In the genomic region with DNA sequence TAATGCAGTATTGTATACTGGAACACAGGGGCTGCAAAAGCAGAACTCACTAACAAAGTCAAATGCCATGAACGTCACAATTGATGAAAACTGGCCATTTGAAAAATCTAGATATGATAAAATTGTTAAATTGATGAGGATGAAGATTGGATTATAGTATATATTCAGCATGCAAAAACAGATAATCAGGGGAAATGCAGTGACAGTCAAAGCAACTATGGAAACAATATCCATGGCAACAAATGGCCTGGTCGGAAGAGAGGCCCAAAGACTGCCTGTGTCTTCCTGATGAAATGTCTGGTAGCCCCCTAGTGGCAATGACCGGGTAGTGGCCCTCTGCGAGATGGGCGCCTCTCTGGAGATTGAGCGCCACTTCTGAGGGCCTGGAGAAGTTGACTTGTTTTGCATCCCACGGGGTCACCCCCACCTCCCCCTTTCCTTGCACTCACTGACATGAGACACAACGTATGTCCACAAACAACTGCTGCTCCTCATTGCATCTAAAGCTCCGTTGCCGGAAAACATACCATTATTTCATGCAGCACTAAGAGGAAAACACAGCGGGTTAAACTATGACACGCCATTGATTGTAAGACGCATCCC, we compare ENCODE assay signal across 8 cellular contexts. TPM values are rescaled to one million over a fixed set of nuclear protein-coding genes. Genes with fewer than 3 reads are reported as not detected.
A peak's percentile ranks its signal among the peaks of the same experiment; 100 is the strongest.
DNase-seq lines count a peak whose midpoint lies in the region; ATAC-seq, FAIRE-seq and TF ChIP-seq lines count a peak whose summit lies in the region.

No MANE protein-coding gene starts in this region.

- in situ Hi-C loops in transverse colon (cut with MboI; ENCODE audit: low pct_ligation_motif_present in 1 of 4, low pct_unique_long_range_greater_than_20kb in 1 of 4, low sequenced_read_pairs in 3 of 4) = loop anchor here in 2 of 4 donors (25.0 kb wide), 2 partner anchors 132 to 607 kb away; a partner anchor contains a TSS

- no peaks in the 10 kb centered on the region for H3K4me1 ChIP-seq in pancreas
- H3K4me1 ChIP-seq in transverse colon = peaks cover 0 to 15% (median 3%) of the 10 kb centered on the region in 4 donors

- no peaks in the 10 kb centered on the region for H3K9me3 ChIP-seq in pancreas
- H3K9me3 ChIP-seq in transverse colon = no peaks in the 10 kb centered on the region

- ATAC-seq in pancreas = peak; percentile 90 to 98 (median 96)
- no peak for ATAC-seq in GM21576 (IDR thresholded peaks at IDR 0.05; ENCODE audit: unreplicated experiment)

- no peak for TF ChIP-seq EP300 in transverse colon (IDR thresholded peaks at IDR 0.05; ENCODE audit: low read depth)

- DNase-seq in GM04504 (ENCODE audit: low read depth) = peak; percentile 57
- DNase-seq in LoVo (ENCODE audit: low spot score) = peak; percentile 79
- peak; percentile 69 for DNase-seq in SK-N-DZ (ENCODE audit: low spot score)
- peak; percentile 49 for DNase-seq in activated gamma-delta T cell treated with anti-CD3 and anti-CD28 coated beads, Interleukin-2, amount 50 U/mL, for 16 hours (ENCODE audit: low read depth)
- DNase-seq in globus pallidus (ENCODE audit: low spot score) = peak; percentile 95
- DNase-seq in pancreas = peak; percentile 67 to 85 (median 78)
- DNase-seq in transverse colon = peak; percentile 77

- peak; percentile 86 to 92 (median 89) for TF ChIP-seq CTCF in pancreas (IDR thresholded peaks at IDR 0.05)
- peak; percentile 81 to 95 (median 86) for TF ChIP-seq CTCF in transverse colon (IDR thresholded peaks at IDR 0.05)

- no peak for FAIRE-seq in pancreas (lab: Jason Lieb, UNC)

- intact Hi-C loops in pancreas (cut with DNase I) (loop anchor here in 1 of 3 donors (10.0 kb wide), 1 partner anchor 134 kb away; a partner anchor contains a TSS), transverse colon (cut with DNase I; ENCODE audit: low total_unique reads) (loop anchor here (5.0 kb wide), 1 partner anchor 152 kb away; no protein-coding TSS in a partner anchor)

- H3K36me3 ChIP-seq in pancreas (no peaks in the 10 kb centered on the region), transverse colon (no peaks in the 10 kb centered on the region)

- whole genome bisulfite sequencing in pancreas, 2 donors = 35 to 39% methylated on average over 13 of the region's 13 CpGs
- WGBS in transverse colon (ENCODE audit: low coverage in 1 of 2), 2 donors = 41 to 48% methylated on average over 9 to 13 of the region's 13 CpGs

- H3K27me3 ChIP-seq in pancreas (no peaks in the 10 kb centered on the region), transverse colon (peaks cover 10% of the 10 kb centered on the region)

- no peak for TF ChIP-seq POLR2A in transverse colon (IDR thresholded peaks at IDR 0.05)

- H3K4me3 ChIP-seq in pancreas = no peak overlapping the region
- H3K4me3 ChIP-seq in transverse colon = no peak overlapping the region

- H3K27ac ChIP-seq in pancreas (no peak overlapping the region), transverse colon (no peak overlapping the region)

RNA-seq across cellular contexts. Expression of a gene that starts 43.5 kb away (rescaled TPM):
- not detected in 2 replicates for polyA plus RNA-seq in SK-N-DZ (2014; cell fraction: cytosol; rRNA removed)
- polyA plus RNA-seq in SK-N-DZ (2014; cell fraction: nucleus; rRNA removed) = not detected in 2 replicates
- total RNA-seq in pancreas (not detected), transverse colon (not detected)
- polyA plus RNA-seq in pancreas = not detected

RNA-seq across cellular contexts. Expression of a gene that starts 45.8 kb away (rescaled TPM):
- polyA plus RNA-seq in SK-N-DZ (2014; cell fraction: cytosol; rRNA removed) = 0.16 TPM in 1 of 2 replicates, not detected in the other
- polyA plus RNA-seq in SK-N-DZ (2014; cell fraction: nucleus; rRNA removed) = not detected in 2 replicates
- 1 to 10 TPM in 1 of 6 donors, under 1 TPM in 5; 0.06 to 1.4 (median 0.30) TPM for total RNA-seq in pancreas
- polyA plus RNA-seq in pancreas = 1 to 10 TPM in 1 of 2 donors, under 1 TPM in 1; 0.70 to 1.9 TPM
- 10 to 100 TPM in 2 of 4 donors, 1 to 10 TPM in 2; 8.8 to 19.0 (median 13.4) TPM for total RNA-seq in transverse colon

RNA-seq across cellular contexts. Expression of a gene that starts 51.4 kb away (rescaled TPM):
- polyA plus RNA-seq in SK-N-DZ (2014; cell fraction: cytosol; rRNA removed) = not detected in 2 replicates
- polyA plus RNA-seq in SK-N-DZ (2014; cell fraction: nucleus; rRNA removed) = not detected in 2 replicates
- total RNA-seq in pancreas (under 1 TPM in 1 of 6 donors, not detected in 5; 0.06 TPM), transverse colon (not detected)
- under 1 TPM; 0.05 to 0.08 TPM for polyA plus RNA-seq in pancreas

RNA-seq across cellular contexts. Expression of a gene that starts 58.6 kb away (rescaled TPM):
- not detected in 2 replicates for polyA plus RNA-seq in SK-N-DZ (2014; cell fraction: cytosol; rRNA removed)
- not detected in 2 replicates for polyA plus RNA-seq in SK-N-DZ (2014; cell fraction: nucleus; rRNA removed)
- total RNA-seq in pancreas (not detected), transverse colon (not detected)
- polyA plus RNA-seq in pancreas = under 1 TPM in 1 of 2 donors, not detected in 1; 0.02 TPM

Comparison
In these comparisons a context has a peak if more than half of its experiments do, and no peak if none do; other contexts are left out.
1. RNA of a gene that starts 45.8 kb away (total RNA-seq): 8.8 to 19.0 TPM in transverse colon; 0.06 to 1.4 TPM in pancreas; every median in the first group is over 4 times any median in the second.
2. Peak in every context shown above with its lines, with median percentiles within 50 percentile points of each other: DNase-seq.